Comparison of ENCODE assay signal across 9 cellular contexts in genomic region chr20:61252601-61253263, GRCh38. TPM values are rescaled to one million over a fixed set of nuclear protein-coding genes. Genes with fewer than 3 reads are reported as not detected.
DNase-seq lines count a peak whose midpoint lies in the region; ATAC-seq and TF ChIP-seq lines count a peak whose summit lies in the region.
"Had no signal": no experiment of that assay in that cellular context is flagged by ENCODE, and none has a peak within 500 bp of the region (broad histone marks: within the 10 kb centered on the region; RNA-seq: fewer than 3 reads in every experiment).

No MANE protein-coding gene starts in this region.

- peaks cover 55% of the 10 kb centered on the region for H3K27me3 Mint-ChIP-seq in activated T-cell treated with anti-CD3 and anti-CD28 coated beads, Interleukin-2, amount 50 U/mL, for 72 hours (ENCODE audit: low read depth)
- peaks cover 70% of the 10 kb centered on the region for H3K27me3 Mint-ChIP-seq in activated T-cell treated with anti-CD3 and anti-CD28 coated beads, Interleukin-2, amount 50 U/mL, for 24 hours
- H3K27me3 Mint-ChIP-seq in naive thymus-derived CD4-positive, alpha-beta T cell = peaks cover 47 to 71% (median 60%) of the 10 kb centered on the region in 5 donors

- TF ChIP-seq CTCF in cardiac fibroblast (IDR thresholded peaks at IDR 0.05; ENCODE audit: low read depth, low read length) = no peak
- no peak for TF ChIP-seq CTCF in tibial nerve (IDR thresholded peaks at IDR 0.05)

- no peaks in the 10 kb centered on the region for H3K9me3 Mint-ChIP-seq in activated T-cell treated with anti-CD3 and anti-CD28 coated beads, Interleukin-2, amount 50 U/mL, for 72 hours
- no peaks in the 10 kb centered on the region for H3K9me3 Mint-ChIP-seq in activated T-cell treated with anti-CD3 and anti-CD28 coated beads, Interleukin-2, amount 50 U/mL, for 24 hours
- H3K9me3 Mint-ChIP-seq in naive thymus-derived CD4-positive, alpha-beta T cell = peaks cover 0 to 5% (median 0%) of the 10 kb centered on the region in 11 donors

- TF ChIP-seq POLR2A in tibial nerve (IDR thresholded peaks at IDR 0.05) = no peak

- H3K36me3 ChIP-seq in tibial nerve = no peaks in the 10 kb centered on the region
- no peaks in the 10 kb centered on the region for H3K36me3 ChIP-seq in naive thymus-derived CD4-positive, alpha-beta T cell (ENCODE audit: control insufficient read depth in 2 of 3, insufficient read depth in 3 of 3, low read length in 3 of 3)

- H3K27ac ChIP-seq in tibial nerve = peak overlapping the region in 1 of 4 donors; percentile 9
- no peak overlapping the region for H3K27ac ChIP-seq in naive thymus-derived CD4-positive, alpha-beta T cell (ENCODE audit: low read depth, low read length)
- H3K27ac ChIP-seq: HL-60 had no signal

- no peak overlapping the region for H3K27ac Mint-ChIP-seq in activated T-cell treated with anti-CD3 and anti-CD28 coated beads, Interleukin-2, amount 50 U/mL, for 72 hours
- H3K27ac Mint-ChIP-seq in activated T-cell treated with anti-CD3 and anti-CD28 coated beads, Interleukin-2, amount 50 U/mL, for 24 hours = no peak overlapping the region
- no peak overlapping the region for H3K27ac Mint-ChIP-seq in naive thymus-derived CD4-positive, alpha-beta T cell

- POLR2A ChIA-PET in naive thymus-derived CD4-positive, alpha-beta T cell (lab: Charles Lee) = no interaction called here

- H3K4me3 Mint-ChIP-seq in activated T-cell treated with anti-CD3 and anti-CD28 coated beads, Interleukin-2, amount 50 U/mL, for 72 hours = no peak overlapping the region
- no peak overlapping the region for H3K4me3 Mint-ChIP-seq in activated T-cell treated with anti-CD3 and anti-CD28 coated beads, Interleukin-2, amount 50 U/mL, for 24 hours
- H3K4me3 Mint-ChIP-seq in naive thymus-derived CD4-positive, alpha-beta T cell = no peak overlapping the region

- CTCF ChIA-PET in naive thymus-derived CD4-positive, alpha-beta T cell (lab: Charles Lee) = no interaction called here

- H3K4me3 ChIP-seq in cardiac fibroblast (replicated peaks in 1 of 2; ENCODE audit: low read depth in 2 of 2, low read length in 2 of 2) = peak overlapping the region in 1 of 2 donors; percentile 51
- peak overlapping the region in 3 of 4 donors; percentile 22 to 53 (median 27) for H3K4me3 ChIP-seq in tibial nerve
- H3K4me3 ChIP-seq in naive thymus-derived CD4-positive, alpha-beta T cell (ENCODE audit: low read length) = no peak overlapping the region

- intact Hi-C loops in naive thymus-derived CD4-positive, alpha-beta T cell (cut with micrococcal nuclease) = no loop called here

- peak; percentile 18 to 21 for ATAC-seq in activated T-cell treated with anti-CD3 and anti-CD28 coated beads, Interleukin-2, amount 50 U/mL, for 72 hours (replicated peaks in 1 of 2)
- no peak for ATAC-seq in naive thymus-derived CD4-positive, alpha-beta T cell

- peak in 1 of 2 donors; percentile 10 for DNase-seq in activated T-cell treated with anti-CD3 and anti-CD28 coated beads, Interleukin-2, amount 50 U/mL, for 72 hours
- no peak for DNase-seq in activated T-cell treated with anti-CD3 and anti-CD28 coated beads, Interleukin-2, amount 50 U/mL, for 24 hours
- DNase-seq in cardiac fibroblast (ENCODE audit: low read depth in 2 of 2) (peak; percentile 8 to 20), iPS-NIHi11 (ENCODE audit: low spot score) (peak; percentile 53), tibial nerve (ENCODE audit: low spot score in 2 of 2) (no peak)
- DNase-seq in naive thymus-derived CD4-positive, alpha-beta T cell = no peak
- DNase-seq in activated CD8-positive, alpha-beta memory T cell treated with anti-CD3 and anti-CD28 coated beads, Interleukin-2, amount 50 U/mL, for 4 hours = no peak
- no peak for DNase-seq in NK-92 treated with Interleukin-12 subunit alpha and Interleukin-12 subunit beta, amount 100 ng/mL, for 24 hours (lab: John Stamatoyannopoulos, UW)

- H3K27me3 ChIP-seq in tibial nerve = peaks cover 0 to 42% of the 10 kb centered on the region in 2 donors
- H3K27me3 ChIP-seq in naive thymus-derived CD4-positive, alpha-beta T cell (ENCODE audit: control insufficient read depth in 2 of 2, insufficient read depth in 2 of 2, low read length in 2 of 2) = no peaks in the 10 kb centered on the region

- no peaks in the 10 kb centered on the region for H3K9me3 ChIP-seq in tibial nerve
- H3K9me3 ChIP-seq in naive thymus-derived CD4-positive, alpha-beta T cell (ENCODE audit: control insufficient read depth in 2 of 3, low read length in 3 of 3) = no peaks in the 10 kb centered on the region

- no peak for TF ChIP-seq EP300 in tibial nerve (IDR thresholded peaks at IDR 0.05)

- no peaks in the 10 kb centered on the region for H3K36me3 Mint-ChIP-seq in activated T-cell treated with anti-CD3 and anti-CD28 coated beads, Interleukin-2, amount 50 U/mL, for 72 hours (ENCODE audit: insufficient read depth in 2 of 2)
- H3K36me3 Mint-ChIP-seq in activated T-cell treated with anti-CD3 and anti-CD28 coated beads, Interleukin-2, amount 50 U/mL, for 24 hours (ENCODE audit: low read depth) = no peaks in the 10 kb centered on the region
- peaks cover 0 to 2% (median 0%) of the 10 kb centered on the region in 5 donors for H3K36me3 Mint-ChIP-seq in naive thymus-derived CD4-positive, alpha-beta T cell

- WGBS in tibial nerve, 2 donors = 0% methylated on average over 40 of the region's 87 CpGs; no CpG with 5 or more reads in 1 of the 2 donors

- no peaks in the 10 kb centered on the region for H3K4me1 Mint-ChIP-seq in activated T-cell treated with anti-CD3 and anti-CD28 coated beads, Interleukin-2, amount 50 U/mL, for 72 hours (ENCODE audit: low read depth)
- H3K4me1 Mint-ChIP-seq in activated T-cell treated with anti-CD3 and anti-CD28 coated beads, Interleukin-2, amount 50 U/mL, for 24 hours (ENCODE audit: low read depth) = peaks cover 4% of the 10 kb centered on the region
- peaks cover 0 to 18% (median 6%) of the 10 kb centered on the region in 7 donors for H3K4me1 Mint-ChIP-seq in naive thymus-derived CD4-positive, alpha-beta T cell

- peaks cover 0 to 25% (median 0%) of the 10 kb centered on the region in 4 donors for H3K4me1 ChIP-seq in tibial nerve
- H3K4me1 ChIP-seq in naive thymus-derived CD4-positive, alpha-beta T cell (ENCODE audit: control insufficient read depth in 2 of 2, insufficient read depth in 2 of 2, low read length in 2 of 2) = no peaks in the 10 kb centered on the region

RNA-seq across cellular contexts. Expression of gene CDH4, which starts 0.7 kb away (rescaled TPM):
- under 1 TPM; 0.17 to 0.35 TPM for total RNA-seq in activated T-cell treated with anti-CD3 and anti-CD28 coated beads, Interleukin-2, amount 50 U/mL, for 72 hours
- 1 to 10 TPM in 2 of 4 donors, under 1 TPM in 2; 0.78 to 2.3 (median 1.0) TPM for total RNA-seq in tibial nerve
- total RNA-seq in naive thymus-derived CD4-positive, alpha-beta T cell = under 1 TPM; 0.05 to 0.43 (median 0.12) TPM
- polyA plus RNA-seq in naive thymus-derived CD4-positive, alpha-beta T cell = under 1 TPM in 1 of 2 donors, not detected in 1; 0.15 TPM

Comparison
In these comparisons a context has a peak if more than half of its experiments do, and no peak if none do; other contexts are left out.
1. DNase-seq: peak in cardiac fibroblast (2 of 2) and iPS-NIHi11 (single experiment); none in activated T-cell treated with anti-CD3 and anti-CD28 coated beads, Interleukin-2, amount 50 U/mL, for 24 hours (single experiment), tibial nerve (0 of 2), naive thymus-derived CD4-positive, alpha-beta T cell (0 of 9), activated CD8-positive, alpha-beta memory T cell treated with anti-CD3 and anti-CD28 coated beads, Interleukin-2, amount 50 U/mL, for 4 hours (single experiment) and NK-92 treated with Interleukin-12 subunit alpha and Interleukin-12 subunit beta, amount 100 ng/mL, for 24 hours (single experiment).